In genomic region chr7:70634610-70635068, GRCh38 we compare ENCODE assay signal across 1 cellular context.
TF ChIP-seq lines count a peak whose summit lies in the region.

No MANE protein-coding gene starts in this region.

TF ChIP-seq in IMR-90, 13 proteins besides CTCF, POLR2A, EP300 and RAD21 (continued from another document):
- TF ChIP-seq ELK1 (IDR thresholded peaks at IDR 0.05; ENCODE audit: borderline replicate concordance, low read depth, low read length) (no peak), BHLHE40 (IDR thresholded peaks at IDR 0.05; ENCODE audit: low read depth, low read length) (peak; percentile 74), CHD1 (IDR thresholded peaks at IDR 0.05; ENCODE audit: low read depth, low read length) (no peak), RFX5 (IDR thresholded peaks at IDR 0.05; ENCODE audit: low read depth, low read length) (no peak), SMC3 (IDR thresholded peaks at IDR 0.05; ENCODE audit: low read depth, low read length) (no peak), RCOR1 (IDR thresholded peaks at IDR 0.05; ENCODE audit: insufficient replicate concordance, low read length) (peak; percentile 76)
